9 cellular contexts compared by ENCODE assay signal in the genomic region with DNA sequence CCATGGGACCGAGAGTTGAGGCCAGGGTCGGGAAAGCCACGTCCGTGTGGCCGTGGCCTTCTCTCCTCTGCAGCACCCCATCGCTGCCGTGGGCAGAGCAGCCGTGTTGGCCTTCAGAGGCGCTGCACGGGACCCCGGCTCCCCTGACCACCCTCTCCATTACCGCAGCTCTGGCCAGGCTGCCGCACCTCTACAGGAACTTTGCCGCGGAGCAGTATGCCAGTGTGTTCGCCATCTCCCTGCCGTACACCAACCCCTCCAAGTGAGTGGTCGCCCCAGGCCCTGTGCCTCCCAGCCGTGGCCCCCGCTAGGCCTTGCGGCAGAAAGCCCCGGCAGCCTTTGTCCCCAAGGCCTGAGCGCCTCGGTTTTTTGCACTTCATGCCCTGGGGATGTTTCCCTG.
"Had no signal": no experiment of that assay in that cellular context is flagged by ENCODE, and none has a peak within 500 bp of the region (broad histone marks: within the 10 kb centered on the region; RNA-seq: fewer than 3 reads in every experiment).

No MANE protein-coding gene starts in this region.

- H3K27ac ChIP-seq: GM23248 had no signal

- H2AFZ ChIP-seq: GM23248, GM23338 had no signal

- H3K9me3 ChIP-seq: HAP-1 had no signal

- H3K4me1 ChIP-seq: HAP-1 had no signal

- DNase-seq: GM23248, GOT3, H7, H9, HCEC 1CT, HFFc6 had no signal

- H3K4me3 ChIP-seq: GM23248, GM23338, HAP-1 had no signal

- H3K4me2 ChIP-seq: GM23338 had no signal

- H3K9ac ChIP-seq: GM23248 had no signal

- ATAC-seq: GM23338, HCT116 had no signal
